ENCODE assay signal across 15 cellular contexts in the genomic region with DNA sequence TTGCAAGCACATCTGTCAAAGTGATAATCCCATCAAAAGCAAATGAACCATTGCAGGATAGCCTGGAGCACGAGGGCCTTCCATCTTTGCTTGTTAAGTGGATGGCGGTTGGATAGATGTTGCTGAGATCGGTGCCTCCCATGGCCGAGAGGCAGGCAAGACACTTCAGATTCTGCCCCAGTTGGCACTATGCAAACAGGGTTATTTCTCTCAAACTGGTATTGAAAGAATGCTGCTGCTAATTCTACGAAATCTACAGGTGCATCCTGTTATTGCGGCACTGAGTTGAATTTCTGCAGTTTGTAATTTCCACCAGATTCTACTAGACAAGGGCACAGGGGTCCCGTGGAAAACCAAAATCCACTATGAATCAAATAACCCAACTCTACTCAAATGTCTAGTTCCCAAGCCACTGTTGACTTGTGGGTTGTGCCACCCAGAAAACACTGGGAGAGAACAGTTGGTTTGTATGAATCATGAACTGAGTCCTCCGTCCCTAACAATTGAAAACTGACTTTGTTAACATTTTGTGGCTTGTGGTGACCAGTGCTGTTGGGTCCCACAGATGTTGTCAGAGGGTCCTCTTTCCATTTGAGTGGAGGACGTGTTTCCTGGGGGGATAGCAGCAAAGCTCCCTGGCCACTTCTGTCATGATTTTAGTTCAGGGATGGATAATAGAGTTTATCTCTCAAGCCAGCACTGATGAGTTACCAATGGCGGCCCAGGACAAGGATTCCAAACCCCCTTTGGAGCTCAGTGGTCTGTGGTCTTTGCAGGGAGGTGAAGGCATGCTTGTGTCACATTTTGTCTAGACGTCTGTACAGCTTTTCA. TPM values are rescaled to one million over a fixed set of nuclear protein-coding genes. Genes with fewer than 3 reads are reported as not detected.
DNase-seq lines count a peak whose midpoint lies in the region; ATAC-seq and TF ChIP-seq lines count a peak whose summit lies in the region.
"Had no signal": no experiment of that assay in that cellular context is flagged by ENCODE, and none has a peak within 500 bp of the region (broad histone marks: within the 10 kb centered on the region; RNA-seq: fewer than 3 reads in every experiment).

No MANE protein-coding gene starts in this region.

- peak overlapping the region; percentile 69; the same call in 1 of the 2 replicates for H2AFZ ChIP-seq in OCI-LY7 (ENCODE audit: low read length)

- H3K4me1 Mint-ChIP-seq in WTC11, result peaks cover 3% of the 10 kb centered on the region; the same call in 1 of the 2 replicates
- H3K4me1 Mint-ChIP-seq: brain had no signal

- H3K27me3 Mint-ChIP-seq in WTC11 (ENCODE audit: low read depth), result peaks cover 3% of the 10 kb centered on the region; the same call in 1 of the 2 replicates

- CTCF ChIA-PET in OCI-LY7 (lab: Charles Lee; ENCODE audit: unreplicated experiment), result interaction anchor here (0.6 to 2.2 kb wide), 4 partner anchors 12 to 368 kb away, joined by 3 to 12 read pairs (median 4); no protein-coding TSS in a partner anchor
- CTCF ChIA-PET in WTC11 (lab: Charles Lee), result no interaction called here

- H3K9me2 ChIP-seq in OCI-LY7 (ENCODE audit: insufficient read depth, low read length), result no peaks in the 10 kb centered on the region

- TF ChIP-seq CTCF in left ventricle myocardium inferior (IDR thresholded peaks at IDR 0.05; ENCODE audit: borderline replicate concordance) (no peak), OCI-LY7 (conservative IDR thresholded peaks at IDR 0.05; ENCODE audit: low read length) (no peak), WTC11 (IDR thresholded peaks at IDR 0.05) (no peak)

- no peak overlapping the region for H3K27ac Mint-ChIP-seq in WTC11
- H3K27ac Mint-ChIP-seq: brain had no signal

- DNase-seq in left ventricle myocardium inferior (no peak), left cardiac atrium (no peak), OCI-LY7 (ENCODE audit: low spot score) (peak; percentile 92), dedifferentiated amniotic fluid mesenchymal stem cell (ENCODE audit: extremely low spot score) (peak; percentile 3), WTC11 (ENCODE audit: low spot score) (no peak), KBM-7 (no peak), iPS-NIHi7 (ENCODE audit: extremely low spot score) (no peak)
- DNase-seq: left ventricle myocardium superior, NCI-H1092 treated with DMSO at 0.1 percent for 48 hours, NCI-H446 had no signal

- in situ Hi-C loops in KBM-7 (cut with MboI; ENCODE audit: low pct_unique_long_range_greater_than_20kb, low sequenced_read_pairs), result no loop called here

- peak overlapping the region; percentile 79 for H3K27ac ChIP-seq in left ventricle myocardium inferior (replicated peaks)
- peak overlapping the region; percentile 98 for H3K27ac ChIP-seq in OCI-LY7 (ENCODE audit: low read depth, low read length, poor library complexity, severe bottlenecking)
- H3K27ac ChIP-seq: HL-60, SK-N-MC had no signal

- H3K36me3 ChIP-seq in left ventricle myocardium inferior, result no peaks in the 10 kb centered on the region
- no peaks in the 10 kb centered on the region for H3K36me3 ChIP-seq in OCI-LY7 (ENCODE audit: insufficient read depth, low read length)

- H3K4me3 Mint-ChIP-seq in WTC11, result no peak overlapping the region
- H3K4me3 Mint-ChIP-seq: brain had no signal

- H3K4me2 ChIP-seq in OCI-LY7 (ENCODE audit: low read length), result peak overlapping the region; percentile 85

- POLR2A ChIA-PET in OCI-LY7 (lab: Charles Lee) (interaction anchor here (0.8 to 9.0 kb wide), 11 partner anchors 11 to 35 kb away, joined by 3 to 110 read pairs (median 5); no protein-coding TSS in a partner anchor), WTC11 (lab: Charles Lee) (no interaction called here)

- peaks cover 6% of the 10 kb centered on the region for H3K9me3 Mint-ChIP-seq in WTC11
- H3K9me3 Mint-ChIP-seq: brain had no signal

- peaks cover 37% of the 10 kb centered on the region for H3K4me1 ChIP-seq in left ventricle myocardium inferior
- peaks cover 81% of the 10 kb centered on the region for H3K4me1 ChIP-seq in OCI-LY7 (ENCODE audit: insufficient read depth, low read length, poor library complexity, severe bottlenecking)

- H3K4me3 ChIP-seq in left ventricle myocardium inferior (no peak overlapping the region), OCI-LY7 (ENCODE audit: low read depth, low read length, poor library complexity, severe bottlenecking) (peak overlapping the region; percentile 47)
- H3K4me3 ChIP-seq: SK-N-MC had no signal

- intact Hi-C loops in left ventricle myocardium inferior (cut with micrococcal nuclease), result no loop called here
- intact Hi-C loops in left cardiac atrium (cut with DNase I), result loop anchor here in 1 of 2 donors (10.0 kb wide), 1 partner anchor 55 kb away; no protein-coding TSS in a partner anchor
- intact Hi-C loops in OCI-LY7 (cut with micrococcal nuclease; ENCODE audit: unreplicated experiment), result loop anchor here (1.0 to 10.0 kb wide), 2 partner anchors 19 to 375 kb away; no protein-coding TSS in a partner anchor

- H3K79me2 ChIP-seq in OCI-LY7 (ENCODE audit: insufficient read depth, low read depth, low read length), result no peaks in the 10 kb centered on the region

- H3K27me3 ChIP-seq in left ventricle myocardium inferior (ENCODE audit: low read depth), result no peaks in the 10 kb centered on the region

- ATAC-seq in left cardiac atrium, result no peak
- ATAC-seq in WTC11, result no peak
- no peak for ATAC-seq in GM21447 (IDR thresholded peaks at IDR 0.05; ENCODE audit: unreplicated experiment)

- H3K9me3 ChIP-seq in left ventricle myocardium inferior (replicated peaks) (no peaks in the 10 kb centered on the region), OCI-LY7 (ENCODE audit: low read length) (no peaks in the 10 kb centered on the region)

- H3K36me3 Mint-ChIP-seq in WTC11, result no peaks in the 10 kb centered on the region
- H3K36me3 Mint-ChIP-seq: brain had no signal

- TSS peak; percentile 69 for BruUV-seq in OCI-LY7 (replicated peaks; lab: Mats Ljungman, UMichigan)

- no peaks in the 10 kb centered on the region for H4K20me1 ChIP-seq in OCI-LY7 (ENCODE audit: insufficient read depth, low read length)

TF ChIP-seq in WTC11, 78 proteins besides CTCF, POLR2A, EP300 and RAD21:
- TF ChIP-seq, protein P1, sequence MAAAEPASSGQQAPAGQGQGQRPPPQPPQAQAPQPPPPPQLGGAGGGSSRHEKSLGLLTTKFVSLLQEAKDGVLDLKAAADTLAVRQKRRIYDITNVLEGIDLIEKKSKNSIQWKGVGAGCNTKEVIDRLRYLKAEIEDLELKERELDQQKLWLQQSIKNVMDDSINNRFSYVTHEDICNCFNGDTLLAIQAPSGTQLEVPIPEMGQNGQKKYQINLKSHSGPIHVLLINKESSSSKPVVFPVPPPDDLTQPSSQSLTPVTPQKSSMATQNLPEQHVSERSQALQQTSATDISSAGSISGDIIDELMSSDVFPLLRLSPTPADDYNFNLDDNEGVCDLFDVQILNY (CRISPR knock-in tag; IDR thresholded peaks at IDR 0.05), result no peak
- TF ChIP-seq JUN (CRISPR knock-in tag; IDR thresholded peaks at IDR 0.05) (no peak), PRRX2 (CRISPR knock-in tag; IDR thresholded peaks at IDR 0.05) (no peak), ZNF232 (CRISPR knock-in tag; IDR thresholded peaks at IDR 0.05) (no peak), ETV6 (CRISPR knock-in tag; IDR thresholded peaks at IDR 0.05) (no peak), GTF2I (CRISPR knock-in tag; conservative IDR thresholded peaks at IDR 0.05) (no peak), SMAD4 (CRISPR knock-in tag; IDR thresholded peaks at IDR 0.05) (no peak)
- TF ChIP-seq, protein P2, sequence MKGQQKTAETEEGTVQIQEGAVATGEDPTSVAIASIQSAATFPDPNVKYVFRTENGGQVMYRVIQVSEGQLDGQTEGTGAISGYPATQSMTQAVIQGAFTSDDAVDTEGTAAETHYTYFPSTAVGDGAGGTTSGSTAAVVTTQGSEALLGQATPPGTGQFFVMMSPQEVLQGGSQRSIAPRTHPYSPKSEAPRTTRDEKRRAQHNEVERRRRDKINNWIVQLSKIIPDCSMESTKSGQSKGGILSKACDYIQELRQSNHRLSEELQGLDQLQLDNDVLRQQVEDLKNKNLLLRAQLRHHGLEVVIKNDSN (CRISPR knock-in tag; IDR thresholded peaks at IDR 0.05), result no peak

RNA-seq across cellular contexts. Expression of gene IL2RA, which starts 7.1 kb away (rescaled TPM):
- total RNA-seq in left ventricle myocardium inferior (2.3 TPM), left cardiac atrium (1 to 10 TPM; 2.7 to 6.3 TPM), OCI-LY7 (2022) (22.3 and 27.5 TPM in 2 replicates), WTC11 (2021) (0.31 to 0.41 TPM (median 0.32 TPM) in 3 replicates)
- 24.0 and 24.3 TPM in 2 replicates for total RNA-seq in OCI-LY7 (2014; rRNA removed; shearing (Covaris generic))
- total RNA-seq: G401 had no signal

RNA-seq across cellular contexts. Expression of gene RBM17, which starts 19.5 kb away (rescaled TPM):
- total RNA-seq in left ventricle myocardium inferior, result 56.1 TPM
- total RNA-seq in left cardiac atrium, result 10 to 100 TPM; 58.6 to 80.3 TPM
- 103 and 152 TPM in 2 replicates for total RNA-seq in OCI-LY7 (2014; rRNA removed; shearing (Covaris generic))
- 248 and 266 TPM in 2 replicates for total RNA-seq in OCI-LY7 (2022)
- 117 to 160 TPM (median 118 TPM) in 3 replicates for total RNA-seq in WTC11 (2021)

Comparison
In these comparisons a context has a peak if more than half of its experiments do, and no peak if none do; other contexts are left out.
1. DNase-seq: peak in OCI-LY7 (single experiment) and dedifferentiated amniotic fluid mesenchymal stem cell (single experiment); none in left ventricle myocardium inferior (single experiment), left cardiac atrium (single experiment), WTC11 (single experiment), KBM-7 (single experiment) and iPS-NIHi7 (single experiment).